Comparison of ENCODE assay signal across 1 cellular context in genomic region chr15:63172376-63173115, GRCh38.
A peak's percentile ranks its signal among the peaks of the same experiment; 100 is the strongest.
TF ChIP-seq lines count a peak whose summit lies in the region.

No MANE protein-coding gene starts in this region.

TF ChIP-seq in HepG2, 621 proteins besides CTCF, POLR2A, EP300 and RAD21:
- TF ChIP-seq, protein P1, sequence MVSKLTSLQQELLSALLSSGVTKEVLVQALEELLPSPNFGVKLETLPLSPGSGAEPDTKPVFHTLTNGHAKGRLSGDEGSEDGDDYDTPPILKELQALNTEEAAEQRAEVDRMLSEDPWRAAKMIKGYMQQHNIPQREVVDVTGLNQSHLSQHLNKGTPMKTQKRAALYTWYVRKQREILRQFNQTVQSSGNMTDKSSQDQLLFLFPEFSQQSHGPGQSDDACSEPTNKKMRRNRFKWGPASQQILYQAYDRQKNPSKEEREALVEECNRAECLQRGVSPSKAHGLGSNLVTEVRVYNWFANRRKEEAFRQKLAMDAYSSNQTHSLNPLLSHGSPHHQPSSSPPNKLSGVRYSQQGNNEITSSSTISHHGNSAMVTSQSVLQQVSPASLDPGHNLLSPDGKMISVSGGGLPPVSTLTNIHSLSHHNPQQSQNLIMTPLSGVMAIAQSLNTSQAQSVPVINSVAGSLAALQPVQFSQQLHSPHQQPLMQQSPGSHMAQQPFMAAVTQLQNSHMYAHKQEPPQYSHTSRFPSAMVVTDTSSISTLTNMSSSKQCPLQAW (CRISPR knock-in tag; IDR thresholded peaks at IDR 0.05) = no peak
- TF ChIP-seq YEATS4 (CRISPR knock-in tag; IDR thresholded peaks at IDR 0.05; ENCODE audit: borderline replicate concordance) (no peak), ZNF740 (CRISPR knock-in tag; IDR thresholded peaks at IDR 0.05) (peak; percentile 70; the same call in 1 of the 2 replicates)
